8 cellular contexts compared by ENCODE assay signal in genomic region chr3:186931487-186932280, GRCh38. TPM values are rescaled to one million over a fixed set of nuclear protein-coding genes. Genes with fewer than 3 reads are reported as not detected.
DNase-seq lines count a peak whose midpoint lies in the region; ATAC-seq and TF ChIP-seq lines count a peak whose summit lies in the region.

No MANE protein-coding gene starts in this region.

- H3K9me3 ChIP-seq in osteoblast (ENCODE audit: low read depth, low read length) (no peaks in the 10 kb centered on the region), thyroid gland (no peaks in the 10 kb centered on the region)

- no peaks in the 10 kb centered on the region for H3K79me2 ChIP-seq in osteoblast (ENCODE audit: insufficient read depth, low read length)

- no peak for TF ChIP-seq CTCF in fibroblast of villous mesenchyme (IDR thresholded peaks at IDR 0.05; ENCODE audit: insufficient read depth, low read depth, low read length)
- TF ChIP-seq CTCF in osteoblast (IDR thresholded peaks at IDR 0.05; ENCODE audit: extremely low read depth, low read depth, low read length): no peak
- no peak for TF ChIP-seq CTCF in thyroid gland (IDR thresholded peaks at IDR 0.05)

- H3K4me2 ChIP-seq in osteoblast (ENCODE audit: insufficient read depth, low read length): peak overlapping the region; percentile 92

- peaks cover 10% of the 10 kb centered on the region for H3K27me3 ChIP-seq in osteoblast (ENCODE audit: insufficient read depth, low read length)
- no peaks in the 10 kb centered on the region for H3K27me3 ChIP-seq in thyroid gland

- peak; percentile 27 for ATAC-seq in HG02623 (IDR thresholded peaks at IDR 0.05; ENCODE audit: unreplicated experiment)
- peak; percentile 59 to 68 for ATAC-seq in activated T-cell treated with anti-CD3 and anti-CD28 coated beads, Interleukin-2, amount 50 U/mL, for 72 hours (replicated peaks in 1 of 2)

- peak overlapping the region; percentile 88 for H2AFZ ChIP-seq in osteoblast (ENCODE audit: low read length)

- no peaks in the 10 kb centered on the region for H3K27me3 Mint-ChIP-seq in activated T-cell treated with anti-CD3 and anti-CD28 coated beads, Interleukin-2, amount 50 U/mL, for 72 hours (ENCODE audit: low read depth)

- H3K36me3 Mint-ChIP-seq in activated T-cell treated with anti-CD3 and anti-CD28 coated beads, Interleukin-2, amount 50 U/mL, for 72 hours (ENCODE audit: insufficient read depth in 2 of 2): peaks cover 22 to 25% of the 10 kb centered on the region in 2 donors

- DNase-seq in GM03348 (ENCODE audit: low spot score) (peak; percentile 28), NCI-H510A (lab: John Stamatoyannopoulos, UW) (peak; percentile 16), fibroblast of villous mesenchyme (ENCODE audit: low read depth) (peak; percentile 27), osteoblast (ENCODE audit: insufficient read length, low spot score, missing footprints) (peak; percentile 76), thyroid gland (peak; percentile 79 to 87), medulla oblongata (ENCODE audit: extremely low spot score) (no peak)
- DNase-seq in activated T-cell treated with anti-CD3 and anti-CD28 coated beads, Interleukin-2, amount 50 U/mL, for 72 hours: peak; percentile 75 to 81

- 1 to 2% methylated on average over 34 to 35 of the region's 35 CpGs for WGBS in thyroid gland, 2 donors

- peaks cover 43% of the 10 kb centered on the region for H3K4me1 Mint-ChIP-seq in activated T-cell treated with anti-CD3 and anti-CD28 coated beads, Interleukin-2, amount 50 U/mL, for 72 hours (ENCODE audit: low read depth)

- peak overlapping the region; percentile 90 to 96 for H3K4me3 Mint-ChIP-seq in activated T-cell treated with anti-CD3 and anti-CD28 coated beads, Interleukin-2, amount 50 U/mL, for 72 hours

- peak overlapping the region; percentile 94 for H3K27ac Mint-ChIP-seq in activated T-cell treated with anti-CD3 and anti-CD28 coated beads, Interleukin-2, amount 50 U/mL, for 72 hours

- H3K9me3 Mint-ChIP-seq in activated T-cell treated with anti-CD3 and anti-CD28 coated beads, Interleukin-2, amount 50 U/mL, for 72 hours: no peaks in the 10 kb centered on the region

- TF ChIP-seq POLR2A in thyroid gland (IDR thresholded peaks at IDR 0.05): peak in 1 of 2 donors; percentile 72

- intact Hi-C loops in thyroid gland (cut with DNase I): loop anchor here (10.0 kb wide), 1 partner anchor 93 kb away; no protein-coding TSS in a partner anchor

- H3K4me1 ChIP-seq in osteoblast (ENCODE audit: insufficient read depth, low read length) (peaks cover 12% of the 10 kb centered on the region), thyroid gland (peaks cover 18 to 23% of the 10 kb centered on the region in 2 donors)

- peak overlapping the region; percentile 62 for H3K4me3 ChIP-seq in fibroblast of villous mesenchyme (ENCODE audit: low read depth, low read length)
- H3K4me3 ChIP-seq in osteoblast (ENCODE audit: insufficient read depth, low read length): peak overlapping the region; percentile 75
- H3K4me3 ChIP-seq in thyroid gland (replicated peaks in 1 of 3): peak overlapping the region; percentile 47 to 97 (median 94)

- H3K27ac ChIP-seq in osteoblast (ENCODE audit: low read depth, low read length): no peak overlapping the region
- H3K27ac ChIP-seq in thyroid gland: peak overlapping the region; percentile 82 to 93 (median 89)

- no peaks in the 10 kb centered on the region for H4K20me1 ChIP-seq in osteoblast (ENCODE audit: insufficient read depth, low read length)

- H3K36me3 ChIP-seq in osteoblast (ENCODE audit: insufficient read depth, low read length) (no peaks in the 10 kb centered on the region), thyroid gland (no peaks in the 10 kb centered on the region)

RNA-seq across cellular contexts. Expression of gene ST6GAL1, which starts 1.4 kb away (rescaled TPM):
- 100 to 1,000 TPM in 1 of 2 donors, 10 to 100 TPM in 1; 98.1 to 104 TPM for total RNA-seq in activated T-cell treated with anti-CD3 and anti-CD28 coated beads, Interleukin-2, amount 50 U/mL, for 72 hours
- 1.3 and 1.6 TPM in 2 replicates for total RNA-seq in fibroblast of villous mesenchyme
- total RNA-seq in osteoblast: 8.0 and 9.1 TPM in 2 replicates
- 100 to 1,000 TPM in 2 of 4 donors, 10 to 100 TPM in 2; 74.8 to 189 (median 113) TPM for total RNA-seq in thyroid gland
